ENCODE assay signal across 1 cellular context in the genomic region with DNA sequence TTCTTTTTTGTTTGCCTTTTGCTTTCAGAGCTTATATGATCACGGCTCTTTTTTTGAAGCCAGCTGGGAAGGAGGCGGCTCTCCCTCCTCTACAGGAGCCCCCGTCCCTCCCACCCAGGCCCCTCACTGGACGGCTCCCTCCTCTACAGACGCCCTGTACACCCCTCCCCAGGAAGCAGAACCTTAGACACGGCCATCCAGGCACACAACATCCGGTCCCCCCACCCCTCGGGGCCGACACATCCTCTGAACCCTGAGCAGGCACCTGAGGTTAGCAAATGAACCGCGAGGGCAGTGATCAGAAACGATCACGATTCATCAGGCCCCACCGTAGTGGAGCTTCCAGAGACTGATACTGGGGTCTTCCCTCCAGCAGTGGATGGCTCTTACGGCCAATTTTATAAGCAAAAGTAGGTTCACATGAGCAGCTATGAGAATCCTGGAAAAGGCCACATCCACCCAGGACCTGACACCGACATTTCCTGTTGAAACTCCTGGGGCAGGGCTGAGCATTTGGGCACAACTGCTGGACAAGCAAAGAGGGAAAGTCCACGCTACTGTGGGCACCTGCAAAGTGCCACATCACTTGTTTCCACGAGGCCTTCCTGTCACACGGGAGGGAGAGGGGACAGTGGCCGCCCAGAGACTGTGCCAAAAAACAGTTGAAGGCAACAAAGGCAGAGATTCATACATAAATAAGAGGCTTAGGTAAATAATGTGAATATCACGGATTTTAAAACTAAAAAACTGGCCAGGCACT.
TF ChIP-seq lines count a peak whose summit lies in the region.

No MANE protein-coding gene starts in this region.

TF ChIP-seq in IMR-90, 13 proteins besides CTCF, POLR2A, EP300 and RAD21 (continued from another document):
- TF ChIP-seq, protein P1, sequence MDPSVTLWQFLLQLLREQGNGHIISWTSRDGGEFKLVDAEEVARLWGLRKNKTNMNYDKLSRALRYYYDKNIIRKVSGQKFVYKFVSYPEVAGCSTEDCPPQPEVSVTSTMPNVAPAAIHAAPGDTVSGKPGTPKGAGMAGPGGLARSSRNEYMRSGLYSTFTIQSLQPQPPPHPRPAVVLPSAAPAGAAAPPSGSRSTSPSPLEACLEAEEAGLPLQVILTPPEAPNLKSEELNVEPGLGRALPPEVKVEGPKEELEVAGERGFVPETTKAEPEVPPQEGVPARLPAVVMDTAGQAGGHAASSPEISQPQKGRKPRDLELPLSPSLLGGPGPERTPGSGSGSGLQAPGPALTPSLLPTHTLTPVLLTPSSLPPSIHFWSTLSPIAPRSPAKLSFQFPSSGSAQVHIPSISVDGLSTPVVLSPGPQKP (IDR thresholded peaks at IDR 0.05; ENCODE audit: borderline replicate concordance, low read depth, low read length): no peak
- TF ChIP-seq RCOR1 (IDR thresholded peaks at IDR 0.05; ENCODE audit: insufficient replicate concordance, low read length) (no peak), MAFK (IDR thresholded peaks at IDR 0.05; ENCODE audit: low read depth, low read length) (no peak), RFX5 (IDR thresholded peaks at IDR 0.05; ENCODE audit: low read depth, low read length) (no peak), MXI1 (IDR thresholded peaks at IDR 0.05; ENCODE audit: borderline replicate concordance, low read depth, low read length) (no peak), MAZ (IDR thresholded peaks at IDR 0.05; ENCODE audit: borderline replicate concordance, low read depth, low read length) (no peak), NFE2L2 (IDR thresholded peaks at IDR 0.05; ENCODE audit: low read depth, low read length) (no peak), FOS (IDR thresholded peaks at IDR 0.05; ENCODE audit: low read depth, low read length) (no peak), SMC3 (IDR thresholded peaks at IDR 0.05; ENCODE audit: low read depth, low read length) (no peak), CEBPB (IDR thresholded peaks at IDR 0.05; ENCODE audit: low read depth, low read length) (no peak), CHD1 (IDR thresholded peaks at IDR 0.05; ENCODE audit: low read depth, low read length) (no peak)
